1 cellular context compared by ENCODE assay signal in the genomic region with DNA sequence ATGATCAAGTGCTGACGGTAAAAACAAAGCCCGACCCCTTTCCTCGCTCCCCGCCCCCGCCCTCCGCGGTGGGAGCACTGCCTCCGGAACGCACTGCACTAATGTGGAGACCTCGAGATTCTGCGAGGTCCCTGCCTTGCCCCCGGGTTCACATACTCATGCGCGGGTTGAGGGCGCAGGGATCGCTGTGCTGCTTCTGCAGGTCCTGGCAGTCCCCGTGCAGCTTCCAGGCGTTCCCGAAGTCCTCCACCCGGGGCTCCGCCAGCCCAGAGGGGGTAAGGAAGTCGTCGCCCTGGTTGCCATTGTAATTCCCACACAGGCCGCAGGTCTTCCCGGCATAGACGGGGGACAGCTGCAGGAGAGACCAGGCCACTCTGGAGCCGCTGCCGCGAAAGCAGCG.
TF ChIP-seq lines count a peak whose summit lies in the region.

No MANE protein-coding gene starts in this region.

TF ChIP-seq in WTC11, 78 proteins besides CTCF, POLR2A, EP300 and RAD21 (continued from another document):
- TF ChIP-seq, protein P1, sequence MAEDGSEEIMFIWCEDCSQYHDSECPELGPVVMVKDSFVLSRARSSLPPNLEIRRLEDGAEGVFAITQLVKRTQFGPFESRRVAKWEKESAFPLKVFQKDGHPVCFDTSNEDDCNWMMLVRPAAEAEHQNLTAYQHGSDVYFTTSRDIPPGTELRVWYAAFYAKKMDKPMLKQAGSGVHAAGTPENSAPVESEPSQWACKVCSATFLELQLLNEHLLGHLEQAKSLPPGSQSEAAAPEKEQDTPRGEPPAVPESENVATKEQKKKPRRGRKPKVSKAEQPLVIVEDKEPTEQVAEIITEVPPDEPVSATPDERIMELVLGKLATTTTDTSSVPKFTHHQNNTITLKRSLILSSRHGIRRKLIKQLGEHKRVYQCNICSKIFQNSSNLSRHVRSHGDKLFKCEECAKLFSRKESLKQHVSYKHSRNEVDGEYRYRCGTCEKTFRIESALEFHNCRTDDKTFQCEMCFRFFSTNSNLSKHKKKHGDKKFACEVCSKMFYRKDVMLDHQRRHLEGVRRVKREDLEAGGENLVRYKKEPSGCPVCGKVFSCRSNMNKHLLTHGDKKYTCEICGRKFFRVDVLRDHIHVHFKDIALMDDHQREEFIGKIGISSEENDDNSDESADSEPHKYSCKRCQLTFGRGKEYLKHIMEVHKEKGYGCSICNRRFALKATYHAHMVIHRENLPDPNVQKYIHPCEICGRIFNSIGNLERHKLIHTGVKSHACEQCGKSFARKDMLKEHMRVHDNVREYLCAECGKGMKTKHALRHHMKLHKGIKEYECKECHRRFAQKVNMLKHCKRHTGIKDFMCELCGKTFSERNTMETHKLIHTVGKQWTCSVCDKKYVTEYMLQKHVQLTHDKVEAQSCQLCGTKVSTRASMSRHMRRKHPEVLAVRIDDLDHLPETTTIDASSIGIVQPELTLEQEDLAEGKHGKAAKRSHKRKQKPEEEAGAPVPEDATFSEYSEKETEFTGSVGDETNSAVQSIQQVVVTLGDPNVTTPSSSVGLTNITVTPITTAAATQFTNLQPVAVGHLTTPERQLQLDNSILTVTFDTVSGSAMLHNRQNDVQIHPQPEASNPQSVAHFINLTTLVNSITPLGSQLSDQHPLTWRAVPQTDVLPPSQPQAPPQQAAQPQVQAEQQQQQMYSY (CRISPR knock-in tag; IDR thresholded peaks at IDR 0.05) = no peak
- TF ChIP-seq NR3C1 (CRISPR knock-in tag; conservative IDR thresholded peaks at IDR 0.05; ENCODE audit: low read depth) (no peak), ZNF121 (CRISPR knock-in tag; IDR thresholded peaks at IDR 0.05) (no peak), EMX1 (CRISPR knock-in tag; IDR thresholded peaks at IDR 0.05) (no peak), ELF4 (CRISPR knock-in tag; IDR thresholded peaks at IDR 0.05; ENCODE audit: low read depth) (no peak), OVOL2 (CRISPR knock-in tag; IDR thresholded peaks at IDR 0.05; ENCODE audit: borderline replicate concordance) (no peak), TEAD1 (CRISPR knock-in tag; IDR thresholded peaks at IDR 0.05) (no peak), NFYB (CRISPR knock-in tag; conservative IDR thresholded peaks at IDR 0.05; ENCODE audit: low read depth) (no peak), FOXJ3 (CRISPR knock-in tag; IDR thresholded peaks at IDR 0.05; ENCODE audit: borderline replicate concordance) (no peak), JUN (CRISPR knock-in tag; IDR thresholded peaks at IDR 0.05) (no peak), GRHL2 (CRISPR knock-in tag; IDR thresholded peaks at IDR 0.05; ENCODE audit: insufficient replicate concordance, severe bottlenecking) (no peak), JAZF1 (CRISPR knock-in tag; IDR thresholded peaks at IDR 0.05) (no peak)
- TF ChIP-seq, protein P2, sequence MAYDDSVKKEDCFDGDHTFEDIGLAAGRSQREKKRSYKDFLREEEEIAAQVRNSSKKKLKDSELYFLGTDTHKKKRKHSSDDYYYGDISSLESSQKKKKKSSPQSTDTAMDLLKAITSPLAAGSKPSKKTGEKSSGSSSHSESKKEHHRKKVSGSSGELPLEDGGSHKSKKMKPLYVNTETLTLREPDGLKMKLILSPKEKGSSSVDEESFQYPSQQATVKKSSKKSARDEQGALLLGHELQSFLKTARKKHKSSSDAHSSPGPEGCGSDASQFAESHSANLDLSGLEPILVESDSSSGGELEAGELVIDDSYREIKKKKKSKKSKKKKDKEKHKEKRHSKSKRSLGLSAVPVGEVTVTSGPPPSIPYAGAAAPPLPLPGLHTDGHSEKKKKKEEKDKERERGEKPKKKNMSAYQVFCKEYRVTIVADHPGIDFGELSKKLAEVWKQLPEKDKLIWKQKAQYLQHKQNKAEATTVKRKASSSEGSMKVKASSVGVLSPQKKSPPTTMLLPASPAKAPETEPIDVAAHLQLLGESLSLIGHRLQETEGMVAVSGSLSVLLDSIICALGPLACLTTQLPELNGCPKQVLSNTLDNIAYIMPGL (CRISPR knock-in tag; IDR thresholded peaks at IDR 0.05) = no peak
- TF ChIP-seq, protein P3, sequence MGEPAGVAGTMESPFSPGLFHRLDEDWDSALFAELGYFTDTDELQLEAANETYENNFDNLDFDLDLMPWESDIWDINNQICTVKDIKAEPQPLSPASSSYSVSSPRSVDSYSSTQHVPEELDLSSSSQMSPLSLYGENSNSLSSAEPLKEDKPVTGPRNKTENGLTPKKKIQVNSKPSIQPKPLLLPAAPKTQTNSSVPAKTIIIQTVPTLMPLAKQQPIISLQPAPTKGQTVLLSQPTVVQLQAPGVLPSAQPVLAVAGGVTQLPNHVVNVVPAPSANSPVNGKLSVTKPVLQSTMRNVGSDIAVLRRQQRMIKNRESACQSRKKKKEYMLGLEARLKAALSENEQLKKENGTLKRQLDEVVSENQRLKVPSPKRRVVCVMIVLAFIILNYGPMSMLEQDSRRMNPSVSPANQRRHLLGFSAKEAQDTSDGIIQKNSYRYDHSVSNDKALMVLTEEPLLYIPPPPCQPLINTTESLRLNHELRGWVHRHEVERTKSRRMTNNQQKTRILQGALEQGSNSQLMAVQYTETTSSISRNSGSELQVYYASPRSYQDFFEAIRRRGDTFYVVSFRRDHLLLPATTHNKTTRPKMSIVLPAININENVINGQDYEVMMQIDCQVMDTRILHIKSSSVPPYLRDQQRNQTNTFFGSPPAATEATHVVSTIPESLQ (CRISPR knock-in tag; IDR thresholded peaks at IDR 0.05) = no peak
- TF ChIP-seq, protein P4, sequence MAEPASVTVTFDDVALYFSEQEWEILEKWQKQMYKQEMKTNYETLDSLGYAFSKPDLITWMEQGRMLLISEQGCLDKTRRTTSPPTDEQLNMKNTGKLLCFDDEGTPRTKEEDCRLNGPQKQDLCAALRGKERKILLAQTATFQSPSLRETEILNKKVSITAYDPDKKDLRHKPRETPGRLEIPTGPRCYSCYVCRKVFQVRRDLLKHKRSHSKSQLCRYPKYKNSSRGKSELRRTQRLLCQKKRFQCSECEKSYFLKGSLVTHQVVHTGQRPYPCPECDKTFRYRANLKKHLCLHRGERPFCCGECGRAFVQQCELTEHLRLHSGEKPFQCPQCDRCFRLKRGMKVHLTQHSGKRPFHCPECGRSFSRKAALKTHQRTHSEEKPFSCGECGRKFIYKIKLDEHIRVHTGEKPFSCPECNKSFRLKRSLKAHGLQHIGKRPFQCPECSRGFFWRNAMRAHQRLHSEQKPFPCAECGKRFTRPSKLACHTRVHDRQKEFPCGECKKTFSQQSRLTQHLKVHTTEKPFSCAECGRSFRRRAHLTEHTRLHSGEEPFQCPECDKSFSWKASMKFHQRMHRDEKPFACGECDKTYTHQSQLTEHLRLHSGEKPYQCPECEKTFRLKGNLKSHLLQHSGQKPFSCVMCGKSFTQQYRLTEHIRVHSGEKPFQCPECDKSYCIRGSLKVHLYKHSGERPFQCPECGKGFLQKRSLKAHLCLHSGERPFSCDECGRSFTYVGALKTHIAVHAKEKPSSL (CRISPR knock-in tag; conservative IDR thresholded peaks at IDR 0.05) = no peak
- TF ChIP-seq, protein P5, sequence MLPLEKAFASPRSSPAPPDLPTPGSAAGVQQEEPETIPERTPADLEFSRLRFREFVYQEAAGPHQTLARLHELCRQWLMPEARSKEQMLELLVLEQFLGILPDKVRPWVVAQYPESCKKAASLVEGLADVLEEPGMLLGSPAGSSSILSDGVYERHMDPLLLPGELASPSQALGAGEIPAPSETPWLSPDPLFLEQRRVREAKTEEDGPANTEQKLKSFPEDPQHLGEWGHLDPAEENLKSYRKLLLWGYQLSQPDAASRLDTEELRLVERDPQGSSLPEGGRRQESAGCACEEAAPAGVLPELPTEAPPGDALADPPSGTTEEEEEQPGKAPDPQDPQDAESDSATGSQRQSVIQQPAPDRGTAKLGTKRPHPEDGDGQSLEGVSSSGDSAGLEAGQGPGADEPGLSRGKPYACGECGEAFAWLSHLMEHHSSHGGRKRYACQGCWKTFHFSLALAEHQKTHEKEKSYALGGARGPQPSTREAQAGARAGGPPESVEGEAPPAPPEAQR (CRISPR knock-in tag; IDR thresholded peaks at IDR 0.05) = no peak
- TF ChIP-seq, protein P6, sequence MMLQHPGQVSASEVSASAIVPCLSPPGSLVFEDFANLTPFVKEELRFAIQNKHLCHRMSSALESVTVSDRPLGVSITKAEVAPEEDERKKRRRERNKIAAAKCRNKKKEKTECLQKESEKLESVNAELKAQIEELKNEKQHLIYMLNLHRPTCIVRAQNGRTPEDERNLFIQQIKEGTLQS (CRISPR knock-in tag; conservative IDR thresholded peaks at IDR 0.05) = no peak
